Comparison of ENCODE assay signal across 8 cellular contexts in genomic region chr6:136643850-136644596, GRCh38.
DNase-seq lines count a peak whose midpoint lies in the region; ATAC-seq and TF ChIP-seq lines count a peak whose summit lies in the region.

No MANE protein-coding gene starts in this region.

- peaks cover 24% of the 10 kb centered on the region for H3K4me1 ChIP-seq in lower lobe of right lung

- H3K27me3 ChIP-seq in dorsolateral prefrontal cortex (no peaks in the 10 kb centered on the region), lower lobe of right lung (ENCODE audit: low read depth) (no peaks in the 10 kb centered on the region)

- H3K27ac ChIP-seq in dorsolateral prefrontal cortex (peak overlapping the region in 20 of 59 donors; percentile 2 to 61 (median 26)), lower lobe of right lung (no peak overlapping the region)

- ATAC-seq in HG03378 (IDR thresholded peaks at IDR 0.05; ENCODE audit: unreplicated experiment) (peak; percentile 39), lower lobe of right lung (peak; percentile 98), HG03025 (IDR thresholded peaks at IDR 0.05; ENCODE audit: low FRiP score, unreplicated experiment) (no peak)

- TF ChIP-seq CTCF in GM13976 (IDR thresholded peaks at IDR 0.05; ENCODE audit: borderline replicate concordance, control extremely low read depth, extremely low read depth, insufficient read depth, missing control alignments), result peak; percentile 90
- peak; percentile 46 to 88 (median 77) for TF ChIP-seq CTCF in dorsolateral prefrontal cortex (IDR thresholded peaks at IDR 0.05 in 54 of 56, conservative IDR thresholded peaks at IDR 0.05 in 2 of 56; ENCODE audit: low read depth in 1 of 56, partially characterized antibody in 56 of 56)
- peak; percentile 88 for TF ChIP-seq CTCF in lower lobe of right lung (IDR thresholded peaks at IDR 0.05)

- intact Hi-C loops in dorsolateral prefrontal cortex (cut with DNase I) (loop anchor here (1.0 to 2.0 kb wide), 2 partner anchors 149 kb away; partner anchors contain the start of gene MAP3K5 (in 1 of the 2)), lower lobe of right lung (cut with DNase I) (loop anchor here (10.0 kb wide), 1 partner anchor 151 kb away; the partner anchor contains the start of gene MAP3K5)

- no peak overlapping the region for H3K4me3 ChIP-seq in dorsolateral prefrontal cortex
- H3K4me3 ChIP-seq in lower lobe of right lung, result no peak overlapping the region

- H3K9me3 ChIP-seq in lower lobe of right lung, result no peaks in the 10 kb centered on the region

- DNase-seq in GM13976 (ENCODE audit: low spot score) (peak; percentile 37), NCI-H69 (lab: John Stamatoyannopoulos, UW) (peak; percentile 95), dorsolateral prefrontal cortex (peak; percentile 33 to 94 (median 72)), lower lobe of right lung (peak; percentile 90)
- peak; percentile 81 to 85 for DNase-seq in activated CD4-positive, alpha-beta T cell treated with anti-CD3 and anti-CD28 coated beads, Interleukin-2, amount 50 U/mL, for 4 hours
- peak; percentile 37 for DNase-seq in stimulated activated CD8-positive, alpha-beta memory T cell treated with anti-CD3 and anti-CD28 coated beads, Interleukin-12 subunit alpha, Interleukin-12 subunit beta, amount 100 ng/mL, for 24 hours (ENCODE audit: extremely low read depth)

- in situ Hi-C loops in GM13976 (cut with MboI; ENCODE audit: low sequenced_read_pairs, unreplicated experiment), result no loop called here

- H3K36me3 ChIP-seq in lower lobe of right lung, result peaks cover 6% of the 10 kb centered on the region

Comparison
In these comparisons a context has a peak if more than half of its experiments do, and no peak if none do; other contexts are left out.
1. DNase-seq: peak in every context shown above with its lines; median percentile 95 in NCI-H69; 90 in lower lobe of right lung; 83 in activated CD4-positive, alpha-beta T cell treated with anti-CD3 and anti-CD28 coated beads, Interleukin-2, amount 50 U/mL, for 4 hours; 72 in dorsolateral prefrontal cortex; 37 in GM13976; 37 in stimulated activated CD8-positive, alpha-beta memory T cell treated with anti-CD3 and anti-CD28 coated beads, Interleukin-12 subunit alpha, Interleukin-12 subunit beta, amount 100 ng/mL, for 24 hours.